In genomic region chr4:128225148-128225547, GRCh38 we compare ENCODE assay signal across 18 cellular contexts.
A peak's percentile ranks its signal among the peaks of the same experiment; 100 is the strongest.
DNase-seq lines count a peak whose midpoint lies in the region; ATAC-seq and TF ChIP-seq lines count a peak whose summit lies in the region.
"Had no signal": no experiment of that assay in that cellular context is flagged by ENCODE, and none has a peak within 500 bp of the region (broad histone marks: within the 10 kb centered on the region; RNA-seq: fewer than 3 reads in every experiment).

No MANE protein-coding gene starts in this region.

- H2BK12ac ChIP-seq in mesenchymal stem cell (ENCODE audit: low read length in 2 of 2), result no peak overlapping the region

- no peaks in the 10 kb centered on the region for H3K9me3 ChIP-seq in BE2C
- H3K9me3 ChIP-seq in mesenchymal stem cell (ENCODE audit: control insufficient read depth, low read length), result no peaks in the 10 kb centered on the region
- H3K9me3 ChIP-seq: right lobe of liver had no signal

- H3K4me2 ChIP-seq in mesenchymal stem cell (ENCODE audit: low read length, poor library complexity, severe bottlenecking), result no peak overlapping the region

- H2AK5ac ChIP-seq in mesenchymal stem cell (ENCODE audit: low read length, severe bottlenecking), result no peak overlapping the region

- WGBS in mesenchymal stem cell, result 35% methylated on average over 2 of the region's 2 CpGs

- H3K18ac ChIP-seq in mesenchymal stem cell (ENCODE audit: low read depth in 1 of 2, low read length in 2 of 2), result no peak overlapping the region

- H3K27me3 Mint-ChIP-seq in nephron progenitor cell (ENCODE audit: low read depth, poor library complexity), result no peaks in the 10 kb centered on the region
- H3K27me3 Mint-ChIP-seq: IgD-negative memory B cell had no signal

- H3K27ac ChIP-seq in mesenchymal stem cell (ENCODE audit: low read length, poor library complexity, severe bottlenecking), result peak overlapping the region; percentile 49
- H3K27ac ChIP-seq: right lobe of liver, VCaP had no signal

- H3K36me3 Mint-ChIP-seq in nephron progenitor cell (ENCODE audit: low read depth), result peaks cover 8% of the 10 kb centered on the region
- H3K36me3 Mint-ChIP-seq: IgD-negative memory B cell; natural killer cell treated with Interleukin-12 subunit alpha and Interleukin-12 subunit beta and Interleukin-15 and Interleukin-18, amount 100 ng/mL, for 72 hours; stimulated activated effector memory CD8-positive, alpha-beta T cell treated with anti-CD3 and anti-CD28 coated beads, Interleukin-12 subunit alpha, Interleukin-12 subunit beta, amount 100 ng/mL, for 72 hours had no signal

- H4K91ac ChIP-seq in mesenchymal stem cell (ENCODE audit: low read length), result no peak overlapping the region

- peak; percentile 38 for DNase-seq in BE2C
- peak; percentile 33 for DNase-seq in M059J (ENCODE audit: low read depth)
- DNase-seq in astrocyte of the cerebellum (ENCODE audit: low read depth), result peak; percentile 93
- peak; percentile 38 for DNase-seq in mesenchymal stem cell
- DNase-seq in nephron progenitor cell, result no peak
- DNase-seq in NCI-H128 (lab: John Stamatoyannopoulos, UW; ENCODE audit: unreplicated experiment), result no peak
- DNase-seq: caudate nucleus; head of caudate nucleus; NCI-H146; right lobe of liver; stimulated activated CD4-positive, alpha-beta T cell treated with anti-CD3 and anti-CD28 coated beads, Interleukin-4, amount 100 ng/mL, for 4 hours had no signal

- 0 out of 2 replicates have a peak, but pooled peaks cover 4% of the 10 kb centered on the region for H3K4me1 ChIP-seq in BE2C
- peaks cover 11% of the 10 kb centered on the region for H3K4me1 ChIP-seq in mesenchymal stem cell (ENCODE audit: control insufficient read depth, insufficient read depth, low read depth, low read length)
- H3K4me1 ChIP-seq: right lobe of liver had no signal

- H3K9me3 Mint-ChIP-seq in nephron progenitor cell, result peaks cover 8% of the 10 kb centered on the region
- H3K9me3 Mint-ChIP-seq: natural killer cell treated with Interleukin-12 subunit alpha and Interleukin-12 subunit beta and Interleukin-15 and Interleukin-18, amount 100 ng/mL, for 72 hours; stimulated activated effector memory CD8-positive, alpha-beta T cell treated with anti-CD3 and anti-CD28 coated beads, Interleukin-12 subunit alpha, Interleukin-12 subunit beta, amount 100 ng/mL, for 72 hours had no signal

- H3K36me3 ChIP-seq in BE2C, result no peaks in the 10 kb centered on the region
- H3K36me3 ChIP-seq in mesenchymal stem cell (ENCODE audit: control insufficient read depth in 1 of 2, insufficient read depth in 2 of 2, low read depth in 1 of 2, low read length in 2 of 2), result no peaks in the 10 kb centered on the region
- H3K36me3 ChIP-seq: right lobe of liver had no signal

- no peak overlapping the region for H2BK5ac ChIP-seq in mesenchymal stem cell (ENCODE audit: low read depth, low read length, poor library complexity, severe bottlenecking)

- no peak for TF ChIP-seq CTCF in BE2C (IDR thresholded peaks at IDR 0.05; ENCODE audit: low read depth, low read length)
- TF ChIP-seq CTCF in astrocyte of the cerebellum (IDR thresholded peaks at IDR 0.05; ENCODE audit: low read depth, low read length, missing control alignments), result no peak
- TF ChIP-seq CTCF in nephron progenitor cell (IDR thresholded peaks at IDR 0.05), result no peak

- H4K8ac ChIP-seq in mesenchymal stem cell (ENCODE audit: low read length), result no peak overlapping the region

- H3K79me1 ChIP-seq in mesenchymal stem cell (replicated peaks; ENCODE audit: low read length, poor library complexity, severe bottlenecking), result no peaks in the 10 kb centered on the region

- no peak overlapping the region for H3K23ac ChIP-seq in mesenchymal stem cell (ENCODE audit: low read length in 2 of 2)

- no peak overlapping the region for H3K9ac ChIP-seq in mesenchymal stem cell (ENCODE audit: low read length)

- ATAC-seq in GM18498 (IDR thresholded peaks at IDR 0.05; ENCODE audit: unreplicated experiment) (no peak), GM19351 (IDR thresholded peaks at IDR 0.05; ENCODE audit: unreplicated experiment) (no peak)
- ATAC-seq: natural killer cell treated with Interleukin-12 subunit alpha and Interleukin-12 subunit beta and Interleukin-15 and Interleukin-18, amount 100 ng/mL, for 72 hours; right lobe of liver; stimulated activated effector memory CD8-positive, alpha-beta T cell treated with anti-CD3 and anti-CD28 coated beads, Interleukin-12 subunit alpha, Interleukin-12 subunit beta, amount 100 ng/mL, for 72 hours had no signal

- H3K4me3 ChIP-seq in BE2C (ENCODE audit: low read depth, low read length) (no peak overlapping the region), astrocyte of the cerebellum (ENCODE audit: low read depth, low read length) (no peak overlapping the region), mesenchymal stem cell (ENCODE audit: insufficient read depth in 1 of 2, low read depth in 1 of 2, low read length in 2 of 2) (no peak overlapping the region)
- H3K4me3 ChIP-seq: right lobe of liver had no signal

- in situ Hi-C loops in astrocyte of the cerebellum (cut with HindIII; ENCODE audit: low sequenced_read_pairs), result no loop called here

- no peaks in the 10 kb centered on the region for H3K27me3 ChIP-seq in BE2C
- no peaks in the 10 kb centered on the region for H3K27me3 ChIP-seq in mesenchymal stem cell (ENCODE audit: control insufficient read depth in 1 of 2, insufficient read depth in 1 of 2, low read length in 2 of 2)
- H3K27me3 ChIP-seq: right lobe of liver had no signal

- no peak overlapping the region for H2BK120ac ChIP-seq in mesenchymal stem cell (ENCODE audit: low read depth, low read length)

- H2AFZ ChIP-seq in mesenchymal stem cell (ENCODE audit: low read depth, low read length), result no peak overlapping the region

- no peak overlapping the region for H3K14ac ChIP-seq in mesenchymal stem cell (ENCODE audit: low read length in 2 of 2)

- peaks cover 27% of the 10 kb centered on the region for H3K4me1 Mint-ChIP-seq in nephron progenitor cell
- H3K4me1 Mint-ChIP-seq: IgD-negative memory B cell; stimulated activated effector memory CD8-positive, alpha-beta T cell treated with anti-CD3 and anti-CD28 coated beads, Interleukin-12 subunit alpha, Interleukin-12 subunit beta, amount 100 ng/mL, for 72 hours had no signal

- no peak overlapping the region for H3K4me3 Mint-ChIP-seq in nephron progenitor cell
- H3K4me3 Mint-ChIP-seq: CD14-positive monocyte; IgD-negative memory B cell; natural killer cell treated with Interleukin-12 subunit alpha and Interleukin-12 subunit beta and Interleukin-15 and Interleukin-18, amount 100 ng/mL, for 72 hours; stimulated activated effector memory CD8-positive, alpha-beta T cell treated with anti-CD3 and anti-CD28 coated beads, Interleukin-12 subunit alpha, Interleukin-12 subunit beta, amount 100 ng/mL, for 72 hours had no signal

- no peak overlapping the region for H2BK15ac ChIP-seq in mesenchymal stem cell (ENCODE audit: low read depth, poor library complexity, severe bottlenecking)

- H3K4ac ChIP-seq in mesenchymal stem cell (ENCODE audit: low read depth in 1 of 2, low read length in 2 of 2), result no peak overlapping the region

- H3K27ac Mint-ChIP-seq in nephron progenitor cell, result no peak overlapping the region
- H3K27ac Mint-ChIP-seq: CD14-positive monocyte; IgD-negative memory B cell; natural killer cell treated with Interleukin-12 subunit alpha and Interleukin-12 subunit beta and Interleukin-15 and Interleukin-18, amount 100 ng/mL, for 72 hours; stimulated activated effector memory CD8-positive, alpha-beta T cell treated with anti-CD3 and anti-CD28 coated beads, Interleukin-12 subunit alpha, Interleukin-12 subunit beta, amount 100 ng/mL, for 72 hours had no signal

Comparison
In these comparisons a context has a peak if more than half of its experiments do, and no peak if none do; other contexts are left out.
1. DNase-seq: peak in BE2C (single experiment), M059J (single experiment), astrocyte of the cerebellum (single experiment) and mesenchymal stem cell (single experiment); none in nephron progenitor cell (single experiment) and NCI-H128 (single experiment).